ENCODE assay signal across 26 cellular contexts in genomic region chr20:3106185-3106584, GRCh38. TPM values are rescaled to one million over a fixed set of nuclear protein-coding genes. Genes with fewer than 3 reads are reported as not detected.
"Had no signal": no experiment of that assay in that cellular context is flagged by ENCODE, and none has a peak within 500 bp of the region (broad histone marks: within the 10 kb centered on the region; RNA-seq: fewer than 3 reads in every experiment).

No MANE protein-coding gene starts in this region.

- H3K9me3 ChIP-seq: MG63 had no signal

- DNase-seq: Karpas-422, Kasumi-1, MG63, MM.1S, MV-4-11, NCI-H1048, NCI-H1105, NCI-H1105 treated with DMSO at 0.1 percent for 48 hours, NCI-H1417 treated with DMSO at 0.1 percent for 48 hours, NCI-H1436 treated with DMSO at 0.1 percent for 48 hours, NCI-H1694, NCI-H1694 treated with DMSO at 0.1 percent for 48 hours, NCI-H1930, NCI-H2029, NCI-H2029 treated with DMSO at 0.1 percent for 48 hours, NCI-H2227 treated with DMSO at 0.1 percent for 48 hours, NCI-H226, NCI-H446, NCI-H446 treated with DMSO at 0.1 percent for 48 hours, NCI-H524, NCI-H524 treated with DMSO at 0.1 percent for 48 hours, NCI-H526 had no signal

- H3K4me3 ChIP-seq: MG63 had no signal

- H3K36me3 ChIP-seq: MG63 had no signal

- H3K27me3 ChIP-seq: MG63 had no signal

RNA-seq across cellular contexts. Expression of gene AVP, which starts 21.7 kb away (rescaled TPM):
- total RNA-seq: LHCN-M2, M059J, MCF 10A, NCI-H460 had no signal

RNA-seq across cellular contexts. Expression of gene OXT, which starts 34.8 kb away (rescaled TPM):
- total RNA-seq: LHCN-M2, M059J, MCF 10A, NCI-H460 had no signal
